In genomic region chr5:149223081-149223848, GRCh38 we compare ENCODE assay signal across 15 cellular contexts. TPM values are rescaled to one million over a fixed set of nuclear protein-coding genes. Genes with fewer than 3 reads are reported as not detected.
A peak's percentile ranks its signal among the peaks of the same experiment; 100 is the strongest.
DNase-seq lines count a peak whose midpoint lies in the region; ATAC-seq and TF ChIP-seq lines count a peak whose summit lies in the region.
"Had no signal": no experiment of that assay in that cellular context is flagged by ENCODE, and none has a peak within 500 bp of the region (broad histone marks: within the 10 kb centered on the region; RNA-seq: fewer than 3 reads in every experiment).

No MANE protein-coding gene starts in this region.

- no peak for TF ChIP-seq POLR2A in IMR-90 (IDR thresholded peaks at IDR 0.05; ENCODE audit: low read depth, low read length)

- H2BK20ac ChIP-seq in IMR-90 (ENCODE audit: low read depth, low read length): peak overlapping the region; percentile 88

- in situ Hi-C loops in IMR-90 (cut with MboI; ENCODE audit: low sequenced_read_pairs): no loop called here

- H2AFZ ChIP-seq in ACC112 (ENCODE audit: low read length, unreplicated experiment) (no peak overlapping the region), IMR-90 (replicated peaks; ENCODE audit: low read length, poor library complexity) (no peak overlapping the region)

- H3K9me3 ChIP-seq in IMR-90 (ENCODE audit: control insufficient read depth, insufficient read depth, low read length) (no peaks in the 10 kb centered on the region), WERI-Rb-1 (ENCODE audit: severe bottlenecking) (no peaks in the 10 kb centered on the region)

- H3K4me1 ChIP-seq in ACC112 (ENCODE audit: control insufficient read depth, insufficient read depth, low read length, unreplicated experiment): peaks cover 43% of the 10 kb centered on the region
- peaks cover 33% of the 10 kb centered on the region for H3K4me1 ChIP-seq in IMR-90 (ENCODE audit: control insufficient read depth, insufficient read depth, low read length)

- H2BK15ac ChIP-seq in IMR-90 (ENCODE audit: low read depth, low read length): peak overlapping the region; percentile 48; the same call in 1 of the 3 replicates

- H3K4me3 ChIP-seq in ACC112 (ENCODE audit: low read depth, low read length) (no peak overlapping the region), IMR-90 (ENCODE audit: insufficient read depth, low read depth, low read length) (no peak overlapping the region), WERI-Rb-1 (ENCODE audit: low read depth, low read length) (no peak overlapping the region)

- H4K20me1 ChIP-seq in IMR-90 (ENCODE audit: insufficient read depth, low read length): peaks cover 3% of the 10 kb centered on the region; the same call in 1 of the 2 replicates

- H3K14ac ChIP-seq in IMR-90 (replicated peaks; ENCODE audit: low read depth, low read length): peak overlapping the region; percentile 93

- WGBS in IMR-90 (ENCODE audit: extremely low coverage in 2 of 2, insufficient read length in 1 of 2), 2 experiments: 80% methylated on average over 2 of the region's 11 CpGs; no CpG with 5 or more reads in 1 of the 2 experiments

- H3K56ac ChIP-seq in IMR-90 (ENCODE audit: extremely low read depth, insufficient read depth, low read length): peak overlapping the region; percentile 53; the same call in 1 of the 2 replicates

- DNase-seq in IMR-90 (peak; percentile 53), RPMI8226 (peak; percentile 45), medulla oblongata (ENCODE audit: extremely low spot score) (peak; percentile 60), WERI-Rb-1 (no peak), NK-92 (lab: John Stamatoyannopoulos, UW; ENCODE audit: unreplicated experiment) (no peak), islet precursor cell (no peak), NCI-H1105 treated with DMSO at 0.1 percent for 48 hours (lab: John Stamatoyannopoulos, UW) (no peak)
- DNase-seq: activated CD4-positive, alpha-beta T cell treated with anti-CD3 and anti-CD28 coated beads for 1 hour; activated T-cell treated with anti-CD3 and anti-CD28 coated beads, Interleukin-2, amount 50 U/mL, for 72 hours; kidney; NCI-H1436; NCI-H526; PC-3 had no signal

- peak overlapping the region; percentile 73; the same call in 1 of the 2 replicates for H3K23ac ChIP-seq in IMR-90 (ENCODE audit: low read depth, low read length)

- peaks cover 34% of the 10 kb centered on the region for H3K9me1 ChIP-seq in IMR-90 (ENCODE audit: insufficient read depth, low read length)

- peaks cover 17 to 43% of the 10 kb centered on the region in 2 experiments; a peak in 3 of 4 replicates for H3K79me1 ChIP-seq in IMR-90 (ENCODE audit: low read depth in 1 of 2, low read length in 2 of 2)

- TF ChIP-seq CTCF in IMR-90 (conservative IDR thresholded peaks at IDR 0.05; ENCODE audit: low read depth, low read length) (no peak), WERI-Rb-1 (IDR thresholded peaks at IDR 0.05; ENCODE audit: low read depth, low read length) (no peak)

- CTCF ChIA-PET in IMR-90 (lab: Yijun Ruan, JAX): interaction anchor here (0.6 to 1.3 kb wide), 6 partner anchors 46 to 98 kb away, joined by 3 to 5 read pairs (median 4); partner anchors contain the start of gene ABLIM3

- H4K91ac ChIP-seq in IMR-90 (ENCODE audit: insufficient read depth, low read depth, low read length): peak overlapping the region; percentile 75

- peak overlapping the region; percentile 66 to 67; a peak in 3 of 4 replicates for H4K8ac ChIP-seq in IMR-90 (ENCODE audit: low read depth in 2 of 2, low read length in 2 of 2)

- H2BK5ac ChIP-seq in IMR-90 (ENCODE audit: low read depth, low read length, poor library complexity, severe bottlenecking): peak overlapping the region; percentile 70

- peak overlapping the region; percentile 94 for H3K18ac ChIP-seq in IMR-90 (ENCODE audit: low read depth, low read length)

- H3K27ac ChIP-seq in ACC112 (ENCODE audit: low read depth, low read length): 0 out of 2 replicates have a peak overlapping the region, but pooled peaks have one; percentile 0
- peak overlapping the region; percentile 56 for H3K27ac ChIP-seq in IMR-90 (ENCODE audit: insufficient read depth, low read length)
- no peak overlapping the region for H3K27ac ChIP-seq in WERI-Rb-1

- H3K4ac ChIP-seq in IMR-90 (ENCODE audit: low read depth, low read length): peak overlapping the region; percentile 85

- no peaks in the 10 kb centered on the region for H3K27me3 ChIP-seq in ACC112 (ENCODE audit: insufficient read depth, low read length)
- no peaks in the 10 kb centered on the region for H3K27me3 ChIP-seq in IMR-90 (ENCODE audit: control insufficient read depth, insufficient read depth, low read length)
- H3K27me3 ChIP-seq in WERI-Rb-1 (ENCODE audit: insufficient read depth, low read depth, severe bottlenecking): peaks cover 64% of the 10 kb centered on the region

- H2AK9ac ChIP-seq in IMR-90 (replicated peaks; ENCODE audit: low read depth, low read length, poor library complexity): peak overlapping the region; percentile 51

- intact Hi-C loops in IMR-90 (cut with micrococcal nuclease): no loop called here

- dilution Hi-C loops in IMR-90 (cut with HindIII; ENCODE audit: low sequenced_read_pairs, unreplicated experiment): no loop called here

- peak overlapping the region; percentile 36; the same call in 1 of the 2 replicates for H3K4me2 ChIP-seq in IMR-90 (ENCODE audit: low read depth, low read length)

- H3K36me3 ChIP-seq in ACC112 (ENCODE audit: insufficient read depth, low read length) (peaks cover 18% of the 10 kb centered on the region; the same call in 1 of the 2 replicates), IMR-90 (ENCODE audit: control insufficient read depth, insufficient read depth, low read length) (peaks cover 14% of the 10 kb centered on the region), WERI-Rb-1 (no peaks in the 10 kb centered on the region)

- no peak for TF ChIP-seq RAD21 in IMR-90 (IDR thresholded peaks at IDR 0.05; ENCODE audit: low read length)

- H3K9ac ChIP-seq in IMR-90 (ENCODE audit: low read depth, low read length): no peak overlapping the region

- BruUV-seq in IMR-90 (replicated peaks; lab: Mats Ljungman, UMichigan): no TSS peak

- peak overlapping the region; percentile 86 for H4K5ac ChIP-seq in IMR-90 (ENCODE audit: low read depth, low read length)

- H2BK120ac ChIP-seq in IMR-90 (ENCODE audit: low read depth, low read length): peak overlapping the region; percentile 79

- ATAC-seq in IMR-90 (ENCODE audit: low read depth): peak; percentile 24
- ATAC-seq: activated T-cell treated with anti-CD3 and anti-CD28 coated beads, Interleukin-2, amount 50 U/mL, for 72 hours; PC-3 had no signal

- peak overlapping the region; percentile 97 for H2AK5ac ChIP-seq in IMR-90 (ENCODE audit: low read depth, low read length)

- POLR2A ChIA-PET in IMR-90 (lab: Charles Lee; ENCODE audit: unreplicated experiment): no interaction called here

- peaks cover 3% of the 10 kb centered on the region for H3K79me2 ChIP-seq in ACC112 (ENCODE audit: control insufficient read depth, insufficient read depth, low read length, unreplicated experiment)

TF ChIP-seq in IMR-90, 13 proteins besides CTCF, POLR2A, EP300 and RAD21:
- TF ChIP-seq RFX5 (IDR thresholded peaks at IDR 0.05; ENCODE audit: low read depth, low read length) (no peak), NFE2L2 (IDR thresholded peaks at IDR 0.05; ENCODE audit: low read depth, low read length) (0 out of 2 replicates have a peak, but pooled peaks have one; percentile 1)

RNA-seq across cellular contexts. Expression of gene AFAP1L1, which starts 48.4 kb away (rescaled TPM):
- 5.3 and 5.7 TPM in 2 replicates for total RNA-seq in IMR-90 (2012; rRNA removed)
- polyA plus RNA-seq in IMR-90 (2012; rRNA removed): 2.9 and 3.3 TPM in 2 replicates
- polyA plus RNA-seq in IMR-90 (2012; cell fraction: cytosol; rRNA removed): 2.4 and 2.9 TPM in 2 replicates
- 2.3 and 2.4 TPM in 2 replicates for polyA plus RNA-seq in IMR-90 (2012; cell fraction: nucleus; rRNA removed; ENCODE audit: low replicate concordance)
- polyA plus RNA-seq: neural cell had no signal

Comparison
In these comparisons a context has a peak if more than half of its experiments do, and no peak if none do; other contexts are left out.
1. DNase-seq: peak in IMR-90 (single experiment), RPMI8226 (single experiment) and medulla oblongata (single experiment); none in WERI-Rb-1 (single experiment), NK-92 (single experiment), islet precursor cell (single experiment) and NCI-H1105 treated with DMSO at 0.1 percent for 48 hours (single experiment).